29 cellular contexts compared by ENCODE assay signal in genomic region chr5:94888674-94889073, GRCh38.
"Had no signal": no experiment of that assay in that cellular context is flagged by ENCODE, and none has a peak within 500 bp of the region (broad histone marks: within the 10 kb centered on the region; RNA-seq: fewer than 3 reads in every experiment).

No MANE protein-coding gene starts in this region.

- H2AFZ ChIP-seq: hepatocyte, neural progenitor cell, parathyroid adenoma had no signal

- H3K9me3 Mint-ChIP-seq: mesothelial cell of epicardium; naive B cell; natural killer cell treated with Interleukin-12 subunit alpha and Interleukin-12 subunit beta and Interleukin-15 and Interleukin-18, amount 100 ng/mL, for 72 hours; neural progenitor cell; stimulated activated naive B cell treated with anti-CD40 and anti-IgM and Interleukin-4, amounts not matched to agents 10 μg/mL and 1 μg/mL and 100 μg/mL, for 72 hours; stimulated activated naive CD8-positive, alpha-beta T cell treated with anti-CD3 and anti-CD28 coated beads, Interleukin-15, Interleukin-2, amounts not matched to agents 100 ng/mL and 50 ng/mL, for 24 hours had no signal

- H3K27me3 ChIP-seq: esophagus squamous epithelium, gastrocnemius medialis, heart left ventricle, hepatocyte, left lung, neural progenitor cell, right atrium auricular region, sigmoid colon, tibial nerve, upper lobe of left lung had no signal

- FAIRE-seq: endothelial cell of umbilical vein, islet of Langerhans, urothelium cell line had no signal

- DNase-seq: dermis blood vessel endothelial cell; effector memory CD4-positive, alpha-beta T cell; erythroblast; esophagus squamous epithelium; gastrocnemius medialis; heart left ventricle; left cardiac atrium; left lung; mesenchymal stem cell; mucosa of descending colon; naive B cell; sigmoid colon; stimulated activated CD4-positive, alpha-beta T cell treated with anti-CD3 and anti-CD28 coated beads, Interleukin-2, amount 100 ng/mL, for 48 hours; stimulated activated naive B cell treated with anti-CD40 and anti-IgM and Interleukin-4, amounts not matched to agents 10 μg/mL and 1 μg/mL and 100 μg/mL, for 72 hours; upper lobe of left lung had no signal

- H3K4me1 ChIP-seq: esophagus squamous epithelium, gastrocnemius medialis, left lung, parathyroid adenoma, sigmoid colon, upper lobe of left lung had no signal

- H3K4me3 ChIP-seq: coronary artery, esophagus squamous epithelium, gastrocnemius medialis, heart left ventricle, hepatocyte, left lung, mucosa of descending colon, neural progenitor cell, right atrium auricular region, sigmoid colon, thoracic aorta, tibial nerve, upper lobe of left lung had no signal

- H3K27me3 Mint-ChIP-seq: naive B cell; natural killer cell treated with Interleukin-12 subunit alpha and Interleukin-12 subunit beta and Interleukin-15 and Interleukin-18, amount 100 ng/mL, for 72 hours; progenitor cell of endocrine pancreas; stimulated activated naive B cell treated with anti-CD40 and anti-IgM and Interleukin-4, amounts not matched to agents 10 μg/mL and 1 μg/mL and 100 μg/mL, for 72 hours had no signal

- H3K27ac ChIP-seq: coronary artery, esophagus squamous epithelium, gastrocnemius medialis, heart left ventricle, hepatocyte, left lung, neural progenitor cell, parathyroid adenoma, right atrium auricular region, sigmoid colon, thoracic aorta, tibial nerve, upper lobe of left lung had no signal

- H3K9me3 ChIP-seq: esophagus squamous epithelium, gastrocnemius medialis, heart left ventricle, left lung, mucosa of descending colon, right atrium auricular region, sigmoid colon, thoracic aorta, tibial nerve, upper lobe of left lung had no signal

- H3K79me2 ChIP-seq: hepatocyte, parathyroid adenoma had no signal

- ATAC-seq: gastrocnemius medialis; heart left ventricle; left cardiac atrium; left lung; mucosa of descending colon; natural killer cell treated with Interleukin-12 subunit alpha and Interleukin-12 subunit beta and Interleukin-15 and Interleukin-18, amount 100 ng/mL, for 72 hours; stimulated activated naive B cell treated with anti-CD40 and anti-IgM and Interleukin-4, amounts not matched to agents 10 μg/mL and 1 μg/mL and 100 μg/mL, for 72 hours had no signal

- H3K36me3 Mint-ChIP-seq: mesothelial cell of epicardium; naive B cell; natural killer cell treated with Interleukin-12 subunit alpha and Interleukin-12 subunit beta and Interleukin-15 and Interleukin-18, amount 100 ng/mL, for 72 hours; neural progenitor cell; stimulated activated naive B cell treated with anti-CD40 and anti-IgM and Interleukin-4, amounts not matched to agents 10 μg/mL and 1 μg/mL and 100 μg/mL, for 72 hours had no signal

- H3K4me2 ChIP-seq: hepatocyte, neural progenitor cell had no signal

- H3K36me3 ChIP-seq: esophagus squamous epithelium, gastrocnemius medialis, neural progenitor cell, right atrium auricular region, sigmoid colon, thoracic aorta, tibial nerve had no signal

- H3K4me1 Mint-ChIP-seq: naive B cell had no signal

- H3K9ac ChIP-seq: neural progenitor cell, parathyroid adenoma had no signal

- H3K4me3 Mint-ChIP-seq: mesothelial cell of epicardium; naive B cell; natural killer cell treated with Interleukin-12 subunit alpha and Interleukin-12 subunit beta and Interleukin-15 and Interleukin-18, amount 100 ng/mL, for 72 hours; neural progenitor cell; stimulated activated naive B cell treated with anti-CD40 and anti-IgM and Interleukin-4, amounts not matched to agents 10 μg/mL and 1 μg/mL and 100 μg/mL, for 72 hours; stimulated activated naive CD8-positive, alpha-beta T cell treated with anti-CD3 and anti-CD28 coated beads, Interleukin-15, Interleukin-2, amounts not matched to agents 100 ng/mL and 50 ng/mL, for 24 hours had no signal

- H3K27ac Mint-ChIP-seq: mesothelial cell of epicardium; natural killer cell treated with Interleukin-12 subunit alpha and Interleukin-12 subunit beta and Interleukin-15 and Interleukin-18, amount 100 ng/mL, for 72 hours; neural progenitor cell; progenitor cell of endocrine pancreas; stimulated activated naive B cell treated with anti-CD40 and anti-IgM and Interleukin-4, amounts not matched to agents 10 μg/mL and 1 μg/mL and 100 μg/mL, for 72 hours; stimulated activated naive CD8-positive, alpha-beta T cell treated with anti-CD3 and anti-CD28 coated beads, Interleukin-15, Interleukin-2, amounts not matched to agents 100 ng/mL and 50 ng/mL, for 24 hours had no signal
